Comparison of ENCODE assay signal across 1 cellular context in the genomic region with DNA sequence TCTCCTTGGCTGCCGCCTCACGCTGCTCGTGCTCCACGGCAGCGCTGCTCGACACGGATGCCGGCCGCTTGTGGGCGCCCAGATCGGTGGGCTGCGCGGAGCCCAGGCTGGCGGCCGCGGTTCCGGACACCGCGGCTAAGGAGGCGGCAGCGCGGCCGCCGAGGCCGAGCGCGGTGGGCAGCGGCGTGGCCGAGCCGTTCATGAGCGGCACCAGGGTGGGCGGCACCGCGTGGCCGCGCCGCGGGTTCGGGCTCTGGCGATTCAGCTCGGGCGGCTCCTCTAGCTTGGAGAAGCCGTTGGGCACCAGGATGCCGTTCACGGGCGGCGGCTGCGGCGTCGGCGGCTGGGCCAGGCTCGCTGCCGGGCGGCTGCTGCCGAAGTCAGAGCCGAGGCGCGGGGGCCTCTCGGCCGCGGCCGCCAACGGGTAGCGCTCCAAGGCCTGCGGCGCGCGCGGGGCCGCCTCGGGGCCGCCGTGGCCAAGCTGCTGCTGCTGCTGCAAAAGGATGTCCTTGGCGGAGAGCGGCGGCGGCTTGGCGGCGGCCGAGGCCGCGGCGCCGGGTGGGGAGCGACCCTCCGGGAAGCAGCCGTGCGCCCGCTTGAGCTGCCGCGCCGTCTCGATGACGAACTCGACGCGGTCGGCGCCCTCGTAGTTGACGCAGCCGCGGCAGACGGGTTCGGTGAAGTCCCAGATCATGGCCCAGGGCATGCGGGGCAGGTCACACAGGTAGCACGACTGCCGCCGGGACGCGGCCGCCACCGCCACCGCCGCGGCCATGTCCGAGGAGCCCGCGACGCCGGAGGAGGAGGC.
TF ChIP-seq lines count a peak whose summit lies in the region.

No MANE protein-coding gene starts in this region.

TF ChIP-seq in K562, 482 proteins besides CTCF, POLR2A, EP300 and RAD21 (continued from another document and continues in another):
- TF ChIP-seq ZBTB12 (CRISPR knock-in tag; IDR thresholded peaks at IDR 0.05): 0 out of 2 replicates have a peak, but pooled peaks have one; percentile 20
- TF ChIP-seq ERF (CRISPR knock-in tag; IDR thresholded peaks at IDR 0.05): peak; percentile 36
- peak; percentile 26; the same call in 1 of the 2 replicates for TF ChIP-seq MAX (CRISPR knock-in tag; IDR thresholded peaks at IDR 0.05)
- TF ChIP-seq SUPT5H (IDR thresholded peaks at IDR 0.05): peak; percentile 42; the same call in 1 of the 2 replicates
- 0 out of 2 replicates have a peak, but pooled peaks have one; percentile 33 for TF ChIP-seq SRSF3 (IDR thresholded peaks at IDR 0.05; ENCODE audit: insufficient read depth, low read length)
- peak; percentile 34; the same call in 1 of the 2 replicates for TF ChIP-seq PHF8 (IDR thresholded peaks at IDR 0.05; ENCODE audit: borderline replicate concordance, low read length)
- TF ChIP-seq ZNF511 (CRISPR knock-in tag; IDR thresholded peaks at IDR 0.05): 0 out of 2 replicates have a peak, but pooled peaks have one; percentile 62
- no peak for TF ChIP-seq E2F1 (CRISPR knock-in tag; IDR thresholded peaks at IDR 0.05)
- TF ChIP-seq, protein P1, sequence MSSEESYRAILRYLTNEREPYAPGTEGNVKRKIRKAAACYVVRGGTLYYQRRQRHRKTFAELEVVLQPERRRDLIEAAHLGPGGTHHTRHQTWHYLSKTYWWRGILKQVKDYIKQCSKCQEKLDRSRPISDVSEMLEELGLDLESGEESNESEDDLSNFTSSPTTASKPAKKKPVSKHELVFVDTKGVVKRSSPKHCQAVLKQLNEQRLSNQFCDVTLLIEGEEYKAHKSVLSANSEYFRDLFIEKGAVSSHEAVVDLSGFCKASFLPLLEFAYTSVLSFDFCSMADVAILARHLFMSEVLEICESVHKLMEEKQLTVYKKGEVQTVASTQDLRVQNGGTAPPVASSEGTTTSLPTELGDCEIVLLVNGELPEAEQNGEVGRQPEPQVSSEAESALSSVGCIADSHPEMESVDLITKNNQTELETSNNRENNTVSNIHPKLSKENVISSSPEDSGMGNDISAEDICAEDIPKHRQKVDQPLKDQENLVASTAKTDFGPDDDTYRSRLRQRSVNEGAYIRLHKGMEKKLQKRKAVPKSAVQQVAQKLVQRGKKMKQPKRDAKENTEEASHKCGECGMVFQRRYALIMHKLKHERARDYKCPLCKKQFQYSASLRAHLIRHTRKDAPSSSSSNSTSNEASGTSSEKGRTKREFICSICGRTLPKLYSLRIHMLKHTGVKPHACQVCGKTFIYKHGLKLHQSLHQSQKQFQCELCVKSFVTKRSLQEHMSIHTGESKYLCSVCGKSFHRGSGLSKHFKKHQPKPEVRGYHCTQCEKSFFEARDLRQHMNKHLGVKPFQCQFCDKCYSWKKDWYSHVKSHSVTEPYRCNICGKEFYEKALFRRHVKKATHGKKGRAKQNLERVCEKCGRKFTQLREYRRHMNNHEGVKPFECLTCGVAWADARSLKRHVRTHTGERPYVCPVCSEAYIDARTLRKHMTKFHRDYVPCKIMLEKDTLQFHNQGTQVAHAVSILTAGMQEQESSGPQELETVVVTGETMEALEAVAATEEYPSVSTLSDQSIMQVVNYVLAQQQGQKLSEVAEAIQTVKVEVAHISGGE (CRISPR knock-in tag; IDR thresholded peaks at IDR 0.05): peak in 1 of 3 experiments; percentile 44; a peak in 1 of 6 replicates
- TF ChIP-seq FIP1L1 (IDR thresholded peaks at IDR 0.05; ENCODE audit: low read depth, low read length, poor library complexity, severe bottlenecking): peak; percentile 34
- TF ChIP-seq MTA2 (IDR thresholded peaks at IDR 0.05; ENCODE audit: low read depth): no peak
- TF ChIP-seq ELF1 (tag; IDR thresholded peaks at IDR 0.05): no peak
- no peak for TF ChIP-seq ZFPM2 (CRISPR knock-in tag; IDR thresholded peaks at IDR 0.05)
- TF ChIP-seq, protein P2, sequence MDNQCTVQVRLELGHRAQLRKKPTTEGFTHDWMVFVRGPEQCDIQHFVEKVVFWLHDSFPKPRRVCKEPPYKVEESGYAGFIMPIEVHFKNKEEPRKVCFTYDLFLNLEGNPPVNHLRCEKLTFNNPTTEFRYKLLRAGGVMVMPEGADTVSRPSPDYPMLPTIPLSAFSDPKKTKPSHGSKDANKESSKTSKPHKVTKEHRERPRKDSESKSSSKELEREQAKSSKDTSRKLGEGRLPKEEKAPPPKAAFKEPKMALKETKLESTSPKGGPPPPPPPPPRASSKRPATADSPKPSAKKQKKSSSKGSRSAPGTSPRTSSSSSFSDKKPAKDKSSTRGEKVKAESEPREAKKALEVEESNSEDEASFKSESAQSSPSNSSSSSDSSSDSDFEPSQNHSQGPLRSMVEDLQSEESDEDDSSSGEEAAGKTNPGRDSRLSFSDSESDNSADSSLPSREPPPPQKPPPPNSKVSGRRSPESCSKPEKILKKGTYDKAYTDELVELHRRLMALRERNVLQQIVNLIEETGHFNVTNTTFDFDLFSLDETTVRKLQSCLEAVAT (IDR thresholded peaks at IDR 0.05): peak; percentile 82
- TF ChIP-seq GMEB1 (CRISPR knock-in tag; IDR thresholded peaks at IDR 0.05): peak; percentile 45; the same call in 1 of the 2 replicates
- no peak for TF ChIP-seq RBM39 (optimal IDR thresholded peaks at IDR 0.05; ENCODE audit: low read depth, low read length)
- no peak for TF ChIP-seq IRF9 (tag; IDR thresholded peaks at IDR 0.05)
- TF ChIP-seq MED1 (CRISPR knock-in tag; IDR thresholded peaks at IDR 0.05; ENCODE audit: borderline replicate concordance): 0 out of 2 replicates have a peak, but pooled peaks have one; percentile 94
- 0 out of 2 replicates have a peak, but pooled peaks have one; percentile 66 for TF ChIP-seq RBM34 (IDR thresholded peaks at IDR 0.05; ENCODE audit: borderline replicate concordance, insufficient read depth, low read length)
- no peak for TF ChIP-seq HMG20A (CRISPR knock-in tag; conservative IDR thresholded peaks at IDR 0.05)
- no peak for TF ChIP-seq NR2C2 (CRISPR knock-in tag; IDR thresholded peaks at IDR 0.05)
- TF ChIP-seq NR2C2 (tag; IDR thresholded peaks at IDR 0.05): peak; percentile 36
- no peak for TF ChIP-seq ESRRA (IDR thresholded peaks at IDR 0.05; ENCODE audit: borderline replicate concordance, low read depth)
- peak; percentile 86 for TF ChIP-seq CREM (IDR thresholded peaks at IDR 0.05; ENCODE audit: low read depth)
- no peak for TF ChIP-seq USF1 (CRISPR knock-in tag; IDR thresholded peaks at IDR 0.05)
- TF ChIP-seq RHOXF2B (CRISPR knock-in tag; conservative IDR thresholded peaks at IDR 0.05): no peak
- TF ChIP-seq HDAC6 (IDR thresholded peaks at IDR 0.05; ENCODE audit: low read depth, low read length): no peak
- TF ChIP-seq ZNF41 (CRISPR knock-in tag; conservative IDR thresholded peaks at IDR 0.05): 0 out of 2 replicates have a peak, but pooled peaks have one; percentile 44
- peak; percentile 36 for TF ChIP-seq HMGN3 (IDR thresholded peaks at IDR 0.05; ENCODE audit: borderline replicate concordance, extremely low read depth, insufficient read length, low read depth, low read length)
- TF ChIP-seq POLR3A (IDR thresholded peaks at IDR 0.05; ENCODE audit: borderline replicate concordance, extremely low read depth, insufficient read depth, insufficient read length): no peak
- TF ChIP-seq SMAD2 (IDR thresholded peaks at IDR 0.05; ENCODE audit: low read depth, low read length): no peak
